Comparison of ENCODE assay signal across 24 cellular contexts in the genomic region with DNA sequence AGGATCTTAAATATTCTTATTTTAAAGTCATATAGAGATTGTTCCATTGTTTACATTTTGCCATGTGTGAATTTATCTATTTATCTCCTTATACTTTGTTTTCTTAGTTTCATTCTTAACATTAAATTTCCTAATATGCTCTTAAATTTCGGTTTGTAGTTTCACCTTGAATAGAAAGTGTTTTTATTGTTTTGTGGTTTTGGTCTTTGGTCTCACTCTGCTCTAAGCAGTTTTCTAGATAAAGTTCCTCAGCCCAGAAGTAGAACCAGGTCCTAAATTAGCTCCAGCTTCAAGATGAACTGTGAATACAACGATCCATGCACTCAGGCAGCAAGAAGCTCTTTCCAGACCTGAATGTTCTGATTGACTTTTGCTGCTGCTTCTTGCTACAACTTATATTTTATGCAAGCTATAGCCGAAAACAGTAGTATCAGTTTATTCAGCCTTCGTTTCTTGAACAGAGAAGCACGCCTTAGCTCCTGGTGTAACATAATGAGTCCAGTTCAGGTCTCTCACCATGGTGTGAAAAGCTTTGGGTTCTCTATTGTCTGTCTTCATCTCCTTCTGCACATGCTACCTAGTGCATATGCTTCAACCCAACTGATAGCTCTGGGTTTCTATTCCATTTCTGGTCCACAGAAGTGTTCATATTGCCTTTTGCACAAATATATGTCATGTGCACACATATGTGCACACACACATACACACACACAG.
DNase-seq lines count a peak whose midpoint lies in the region; ATAC-seq and TF ChIP-seq lines count a peak whose summit lies in the region.
"Had no signal": no experiment of that assay in that cellular context is flagged by ENCODE, and none has a peak within 500 bp of the region (broad histone marks: within the 10 kb centered on the region; RNA-seq: fewer than 3 reads in every experiment).

No MANE protein-coding gene starts in this region.

- H3K36me3 ChIP-seq in colonic mucosa: no peaks in the 10 kb centered on the region
- H3K36me3 ChIP-seq: HAP-1, neural progenitor cell, WERI-Rb-1 had no signal

- no peak for DNase-seq in colonic mucosa
- no peak for DNase-seq in cerebellar cortex (ENCODE audit: low spot score)
- DNase-seq in effector CD8-positive, alpha-beta T cell (lab: John Stamatoyannopoulos, UW): no peak
- DNase-seq in GM03348 (ENCODE audit: low spot score): no peak
- DNase-seq: activated CD4-positive, alpha-beta T cell treated with anti-CD3 and anti-CD28 coated beads, Interleukin-2, amount 50 U/mL, for 48 hours; activated effector memory CD4-positive, alpha-beta T cell treated with Interleukin-2 at 50 U/mL for 16 hours; activated naive CD8-positive, alpha-beta T cell treated with anti-CD3 and anti-CD28 coated beads, Interleukin-2, amount 50 U/mL, for 24 hours; DMS79; effector CD4-positive, alpha-beta T cell; erythroblast; hypothalamus; KBM-7; kidney; NCI-H187; NCI-H526 treated with DMSO at 0.1 percent for 48 hours; WERI-Rb-1 had no signal

- no peaks in the 10 kb centered on the region for H3K4me1 ChIP-seq in colonic mucosa
- H3K4me1 ChIP-seq: A549, HAP-1, neural progenitor cell had no signal

- H3K9ac ChIP-seq in colonic mucosa (ENCODE audit: low read depth in 2 of 2, low read length in 2 of 2): no peak overlapping the region
- H3K9ac ChIP-seq: neural progenitor cell had no signal

- TF ChIP-seq CTCF in colonic mucosa (IDR thresholded peaks at IDR 0.05): no peak

- ATAC-seq in GM18498 (IDR thresholded peaks at IDR 0.05; ENCODE audit: unreplicated experiment): peak; percentile 89
- peak; percentile 81 for ATAC-seq in GM19395 (IDR thresholded peaks at IDR 0.05; ENCODE audit: unreplicated experiment)
- ATAC-seq in HG02678 (IDR thresholded peaks at IDR 0.05; ENCODE audit: unreplicated experiment): peak; percentile 57
- ATAC-seq in HG03558 (IDR thresholded peaks at IDR 0.05; ENCODE audit: extremely low read depth, unreplicated experiment): peak; percentile 59
- ATAC-seq: A549; activated naive CD8-positive, alpha-beta T cell treated with anti-CD3 and anti-CD28 coated beads, Interleukin-2, amount 50 U/mL, for 24 hours had no signal

- H3K27me3 ChIP-seq in colonic mucosa: no peaks in the 10 kb centered on the region
- H3K27me3 ChIP-seq: neural progenitor cell had no signal

- intact Hi-C loops in colonic mucosa (cut with DNase I): no loop called here

- no peak overlapping the region for H3K27ac ChIP-seq in colonic mucosa
- H3K27ac ChIP-seq: A549, neural progenitor cell, WERI-Rb-1 had no signal

- H3K4me3 ChIP-seq in colonic mucosa: no peak overlapping the region
- H3K4me3 ChIP-seq: A549, HAP-1, lung, neural progenitor cell had no signal

- no peaks in the 10 kb centered on the region for H3K9me3 ChIP-seq in colonic mucosa
- H3K9me3 ChIP-seq: HAP-1 had no signal
